Comparison of ENCODE assay signal across 9 cellular contexts in the genomic region with DNA sequence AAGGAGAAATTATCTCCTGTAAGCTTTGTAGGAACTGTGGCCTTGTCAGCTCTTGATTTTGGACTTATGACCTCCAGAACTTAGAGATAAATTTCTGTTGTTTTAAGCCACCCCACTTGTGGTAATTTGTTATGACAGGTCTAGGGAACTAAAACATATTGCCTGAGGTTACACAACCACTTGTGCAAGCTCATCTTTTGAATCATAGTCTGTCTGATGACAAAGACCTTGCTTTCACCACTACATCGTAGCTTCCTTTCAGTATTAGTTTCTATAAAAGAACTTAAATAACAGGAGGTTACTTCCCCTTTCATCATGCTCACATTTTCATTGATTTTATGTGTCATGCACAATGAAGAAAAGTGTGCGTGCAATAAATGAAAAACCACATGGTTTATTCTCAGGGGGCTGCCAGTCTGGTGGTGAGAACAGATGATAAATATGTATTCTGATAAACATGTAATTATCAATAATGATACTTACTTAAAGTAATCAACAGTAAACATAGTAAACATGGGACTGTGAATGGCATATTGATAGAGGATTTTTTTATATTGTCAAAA.
DNase-seq lines count a peak whose midpoint lies in the region; ATAC-seq and TF ChIP-seq lines count a peak whose summit lies in the region.
"Had no signal": no experiment of that assay in that cellular context is flagged by ENCODE, and none has a peak within 500 bp of the region (broad histone marks: within the 10 kb centered on the region; RNA-seq: fewer than 3 reads in every experiment).

No MANE protein-coding gene starts in this region.

- H3K27me3 Mint-ChIP-seq in CD4-positive, alpha-beta memory T cell, result no peaks in the 10 kb centered on the region

- no peaks in the 10 kb centered on the region for H3K4me1 Mint-ChIP-seq in CD4-positive, alpha-beta memory T cell
- H3K4me1 Mint-ChIP-seq: CD8-positive, alpha-beta memory T cell had no signal

- no peaks in the 10 kb centered on the region for H3K36me3 Mint-ChIP-seq in CD4-positive, alpha-beta memory T cell
- H3K36me3 Mint-ChIP-seq: CD8-positive, alpha-beta memory T cell had no signal

- POLR2A ChIA-PET in CD4-positive, alpha-beta memory T cell (lab: Charles Lee; ENCODE audit: partially characterized antibody), result no interaction called here

- peaks cover 0 to 22% (median 15%) of the 10 kb centered on the region in 8 donors for H3K9me3 Mint-ChIP-seq in CD4-positive, alpha-beta memory T cell

- no peak for TF ChIP-seq CTCF in fibroblast of the aortic adventitia (IDR thresholded peaks at IDR 0.05; ENCODE audit: insufficient read depth, low read length)
- TF ChIP-seq CTCF in transverse colon (IDR thresholded peaks at IDR 0.05), result no peak

- no peak for TF ChIP-seq POLR2A in transverse colon (IDR thresholded peaks at IDR 0.05)

- CTCF ChIA-PET in CD4-positive, alpha-beta memory T cell (lab: Charles Lee; ENCODE audit: partially characterized antibody), result no interaction called here

- H3K9me3 ChIP-seq in aorta (ENCODE audit: control insufficient read depth, low read length) (no peaks in the 10 kb centered on the region), transverse colon (peaks cover 1 to 3% of the 10 kb centered on the region in 2 donors)
- H3K9me3 ChIP-seq in CD4-positive, alpha-beta memory T cell (ENCODE audit: control insufficient read depth in 1 of 2, low read length in 2 of 2), result no peaks in the 10 kb centered on the region

- DNase-seq in HPDE6-E6E7 (ENCODE audit: extremely low spot score) (peak; percentile 26), fibroblast of the aortic adventitia (ENCODE audit: low read depth) (peak; percentile 79), NCI-H2081 (lab: John Stamatoyannopoulos, UW) (no peak), aorta (no peak), transverse colon (no peak)
- no peak for DNase-seq in CD4-positive, alpha-beta memory T cell
- DNase-seq: CD8-positive, alpha-beta memory T cell had no signal

- H3K36me3 ChIP-seq in aorta (ENCODE audit: control insufficient read depth in 1 of 2, insufficient read depth in 2 of 2, low read length in 1 of 2), result no peaks in the 10 kb centered on the region
- H3K36me3 ChIP-seq in CD4-positive, alpha-beta memory T cell (ENCODE audit: insufficient read depth, low read length), result no peaks in the 10 kb centered on the region
- no peaks in the 10 kb centered on the region for H3K36me3 ChIP-seq in transverse colon

- H3K4me1 ChIP-seq in aorta (ENCODE audit: control insufficient read depth in 1 of 2, insufficient read depth in 2 of 2, low read length in 2 of 2), result no peaks in the 10 kb centered on the region
- H3K4me1 ChIP-seq in CD4-positive, alpha-beta memory T cell (ENCODE audit: insufficient read depth, low read length), result no peaks in the 10 kb centered on the region
- H3K4me1 ChIP-seq in transverse colon, result no peaks in the 10 kb centered on the region

- intact Hi-C loops in aorta (cut with DNase I) (no loop called here), transverse colon (cut with DNase I; ENCODE audit: low total_unique reads) (no loop called here)
- intact Hi-C loops in CD4-positive, alpha-beta memory T cell (cut with micrococcal nuclease), result no loop called here

- no peak overlapping the region for H3K4me3 ChIP-seq in fibroblast of the aortic adventitia (ENCODE audit: low read depth, low read length)
- no peak overlapping the region for H3K4me3 ChIP-seq in aorta (ENCODE audit: low read length in 2 of 2)
- H3K4me3 ChIP-seq in CD4-positive, alpha-beta memory T cell (ENCODE audit: low read length in 2 of 2), result no peak overlapping the region
- no peak overlapping the region for H3K4me3 ChIP-seq in transverse colon

- no peak overlapping the region for H3K4me3 Mint-ChIP-seq in CD4-positive, alpha-beta memory T cell
- H3K4me3 Mint-ChIP-seq: CD8-positive, alpha-beta memory T cell had no signal

- in situ Hi-C loops in transverse colon (cut with MboI; ENCODE audit: low pct_ligation_motif_present in 1 of 4, low pct_unique_long_range_greater_than_20kb in 1 of 4, low sequenced_read_pairs in 3 of 4), result no loop called here

- WGBS in aorta, 2 donors, result 72 to 73% methylated on average over 2 of the region's 2 CpGs
- WGBS in transverse colon (ENCODE audit: low coverage in 1 of 2), 2 donors, result 57 to 58% methylated on average over 2 of the region's 2 CpGs

- no peak for TF ChIP-seq EP300 in transverse colon (IDR thresholded peaks at IDR 0.05; ENCODE audit: low read depth)

- H3K27ac Mint-ChIP-seq in CD4-positive, alpha-beta memory T cell, result no peak overlapping the region
- H3K27ac Mint-ChIP-seq: CD8-positive, alpha-beta memory T cell had no signal

- H3K27ac ChIP-seq in aorta (ENCODE audit: low read depth in 1 of 2, low read length in 2 of 2) (no peak overlapping the region), transverse colon (no peak overlapping the region)
- H3K27ac ChIP-seq in CD4-positive, alpha-beta memory T cell (ENCODE audit: low read depth, low read length), result no peak overlapping the region

- H3K27me3 ChIP-seq in aorta (ENCODE audit: control insufficient read depth in 1 of 2, insufficient read depth in 2 of 2, low read length in 1 of 2), result no peaks in the 10 kb centered on the region
- H3K27me3 ChIP-seq in CD4-positive, alpha-beta memory T cell (ENCODE audit: insufficient read depth, low read length), result no peaks in the 10 kb centered on the region
- no peaks in the 10 kb centered on the region for H3K27me3 ChIP-seq in transverse colon

- peak; percentile 67 for ATAC-seq in GM18511 (IDR thresholded peaks at IDR 0.05; ENCODE audit: unreplicated experiment)
- peak; percentile 84 for ATAC-seq in GM21723 (IDR thresholded peaks at IDR 0.05; ENCODE audit: unreplicated experiment)
- ATAC-seq in aorta (ENCODE audit: low FRiP score), result no peak

Comparison
In these comparisons a context has a peak if more than half of its experiments do, and no peak if none do; other contexts are left out.
1. DNase-seq: peak in HPDE6-E6E7 (single experiment) and fibroblast of the aortic adventitia (single experiment); none in NCI-H2081 (0 of 2), aorta (0 of 2), CD4-positive, alpha-beta memory T cell (0 of 5) and transverse colon (single experiment).